ENCODE assay signal across 8 cellular contexts in the genomic region with DNA sequence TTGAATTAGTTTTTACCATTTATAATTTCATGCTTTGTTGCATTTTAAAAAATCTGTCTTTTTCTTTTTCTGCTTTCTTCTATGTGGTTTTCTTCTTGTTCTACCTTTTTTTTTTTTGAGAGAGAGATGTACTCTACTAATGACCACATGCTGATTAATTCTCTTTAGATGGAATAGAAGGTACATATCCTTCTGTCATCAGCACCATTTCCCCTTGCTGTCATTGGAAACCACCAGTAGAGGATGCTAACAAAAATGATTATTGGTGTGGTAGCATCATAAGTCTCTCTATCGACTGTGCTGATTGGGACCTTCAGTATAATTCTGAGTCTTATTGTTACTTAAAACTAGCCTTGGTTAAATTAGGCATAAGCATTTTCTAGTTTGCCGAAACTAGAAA. TPM values are rescaled to one million over a fixed set of nuclear protein-coding genes. Genes with fewer than 3 reads are reported as not detected.
DNase-seq lines count a peak whose midpoint lies in the region; ATAC-seq and TF ChIP-seq lines count a peak whose summit lies in the region.
"Had no signal": no experiment of that assay in that cellular context is flagged by ENCODE, and none has a peak within 500 bp of the region (broad histone marks: within the 10 kb centered on the region; RNA-seq: fewer than 3 reads in every experiment).

No MANE protein-coding gene starts in this region.

- CTCF ChIA-PET in activated CD8-positive, alpha-beta T cell treated with anti-CD3 and anti-CD28 coated beads for 36 hours (lab: Charles Lee): no interaction called here

- H3K36me3 Mint-ChIP-seq in activated CD8-positive, alpha-beta T cell treated with anti-CD3 and anti-CD28 coated beads for 36 hours (ENCODE audit: low read depth): peaks cover 10% of the 10 kb centered on the region
- peaks cover 0 to 10% of the 10 kb centered on the region in 2 donors for H3K36me3 Mint-ChIP-seq in naive B cell

- H3K27ac ChIP-seq in GM23248 (peak overlapping the region; percentile 62; the same call in 1 of the 2 replicates), stomach (peak overlapping the region in 1 of 5 donors; percentile 99)

- peak overlapping the region; percentile 92 for H3K4me3 ChIP-seq in GM23248
- no peak overlapping the region for H3K4me3 ChIP-seq in stomach

- peaks cover 52% of the 10 kb centered on the region for H3K4me1 ChIP-seq in GM23248 (ENCODE audit: insufficient read depth)
- peaks cover 7 to 49% (median 37%) of the 10 kb centered on the region in 4 donors for H3K4me1 ChIP-seq in stomach

- no peak overlapping the region for H3K27ac Mint-ChIP-seq in activated CD8-positive, alpha-beta T cell treated with anti-CD3 and anti-CD28 coated beads for 36 hours
- peak overlapping the region in 4 of 6 donors; percentile 20 to 98 (median 88) for H3K27ac Mint-ChIP-seq in naive B cell

- 4 to 6% methylated on average over 2 of the region's 2 CpGs for WGBS in GM23248 (ENCODE audit: low coverage in 1 of 2, low lambda C conversion rate in 2 of 2, missing lambda C conversion rate in 2 of 2), 2 experiments
- 49 to 73% (median 70%) methylated on average over 2 of the region's 2 CpGs for WGBS in stomach, 5 donors

- TF ChIP-seq CTCF in activated CD8-positive, alpha-beta T cell treated with anti-CD3 and anti-CD28 coated beads for 36 hours (IDR thresholded peaks at IDR 0.05): peak; percentile 36
- no peak for TF ChIP-seq CTCF in stomach (IDR thresholded peaks at IDR 0.05)

- in situ Hi-C loops in Caki2 (cut with HindIII; ENCODE audit: low pct_unique_long_range_greater_than_20kb, low sequenced_read_pairs) (no loop called here), GM23248 (cut with MboI) (no loop called here)

- H3K4me3 Mint-ChIP-seq in activated CD8-positive, alpha-beta T cell treated with anti-CD3 and anti-CD28 coated beads for 36 hours: peak overlapping the region; percentile 79
- peak overlapping the region in 4 of 8 donors; percentile 30 to 83 (median 72) for H3K4me3 Mint-ChIP-seq in naive B cell

- POLR2A ChIA-PET in activated CD8-positive, alpha-beta T cell treated with anti-CD3 and anti-CD28 coated beads for 36 hours (lab: Charles Lee): no interaction called here

- no peak for TF ChIP-seq POLR2A in stomach (IDR thresholded peaks at IDR 0.05)

- peaks cover 30% of the 10 kb centered on the region for H3F3A ChIP-seq in GM23248 (ENCODE audit: insufficient read depth)

- peaks cover 47% of the 10 kb centered on the region for H3K4me1 Mint-ChIP-seq in activated CD8-positive, alpha-beta T cell treated with anti-CD3 and anti-CD28 coated beads for 36 hours (ENCODE audit: low read depth)
- H3K4me1 Mint-ChIP-seq in naive B cell: peaks cover 27 to 42% (median 42%) of the 10 kb centered on the region in 3 donors

- H3K27me3 ChIP-seq in GM23248 (replicated peaks; ENCODE audit: insufficient read depth): no peaks in the 10 kb centered on the region
- peaks cover 0 to 26% (median 15%) of the 10 kb centered on the region in 3 donors for H3K27me3 ChIP-seq in stomach

- H3K79me2 ChIP-seq in GM23248 (ENCODE audit: insufficient read depth): peaks cover 87% of the 10 kb centered on the region

- ATAC-seq in activated CD8-positive, alpha-beta T cell treated with anti-CD3 and anti-CD28 coated beads for 36 hours: peak; percentile 14
- no peak for ATAC-seq in naive B cell (ENCODE audit: low read depth in 2 of 2)

- H4K20me1 ChIP-seq in GM23248 (ENCODE audit: insufficient read depth): peaks cover 4% of the 10 kb centered on the region; the same call in 1 of the 2 replicates

- H3K4me2 ChIP-seq in GM23248 (ENCODE audit: unreplicated experiment): peak overlapping the region; percentile 95

- DNase-seq in Caki2 (ENCODE audit: low read depth) (peak; percentile 13), GM23248 (peak; percentile 59), naive B cell (peak; percentile 4), stomach (no peak), cortex of kidney (lab: John Stamatoyannopoulos, UW) (no peak)
- peak; percentile 13 for DNase-seq in activated CD8-positive, alpha-beta T cell treated with anti-CD3 and anti-CD28 coated beads for 36 hours
- DNase-seq in stimulated activated CD4-positive, alpha-beta T cell treated with anti-CD3 and anti-CD28 coated beads, Interleukin-2, amount 100 ng/mL, for 24 hours: no peak
- DNase-seq: T1000 had no signal

- H3K9me3 Mint-ChIP-seq in activated CD8-positive, alpha-beta T cell treated with anti-CD3 and anti-CD28 coated beads for 36 hours: no peaks in the 10 kb centered on the region
- H3K9me3 Mint-ChIP-seq in naive B cell: no peaks in the 10 kb centered on the region

- no peaks in the 10 kb centered on the region for H3K9me3 ChIP-seq in GM23248 (ENCODE audit: low read depth)
- no peaks in the 10 kb centered on the region for H3K9me3 ChIP-seq in stomach

- H3K36me3 ChIP-seq in GM23248 (ENCODE audit: low read depth): no peaks in the 10 kb centered on the region
- no peaks in the 10 kb centered on the region for H3K36me3 ChIP-seq in stomach

- H3K27me3 Mint-ChIP-seq in activated CD8-positive, alpha-beta T cell treated with anti-CD3 and anti-CD28 coated beads for 36 hours: no peaks in the 10 kb centered on the region
- H3K27me3 Mint-ChIP-seq in naive B cell: no peaks in the 10 kb centered on the region

- no peak for TF ChIP-seq EP300 in stomach (IDR thresholded peaks at IDR 0.05)

- intact Hi-C loops in activated CD8-positive, alpha-beta T cell treated with anti-CD3 and anti-CD28 coated beads for 36 hours (cut with micrococcal nuclease): loop anchor here (10.0 kb wide), 1 partner anchor 432 kb away; no protein-coding TSS in a partner anchor
- intact Hi-C loops in stomach (cut with DNase I; ENCODE audit: low total_unique reads): no loop called here

- peak overlapping the region; percentile 82; the same call in 1 of the 2 replicates for H3K9ac ChIP-seq in GM23248

- no peak overlapping the region for H2AFZ ChIP-seq in GM23248

- no peaks in the 10 kb centered on the region for H3K9me2 ChIP-seq in GM23248 (ENCODE audit: insufficient read depth)

RNA-seq across cellular contexts. Expression of a gene that starts 3.6 kb away (rescaled TPM):
- total RNA-seq in Caki2 (2014; rRNA removed; shearing (Covaris generic); ENCODE audit: low replicate concordance): 10.3 and 20.4 TPM in 2 replicates
- total RNA-seq in GM23248 (2014; rRNA removed; shearing (Covaris generic)): 50.0 and 69.8 TPM in 2 replicates
- polyA plus RNA-seq in GM23248 (2016; fragmentation: Nextera tagmentation; extraction: Ambion mirVana) (62.0 and 65.8 TPM in 2 replicates), naive B cell (ENCODE audit: low read depth in 6 of 6) (10 to 100 TPM in 5 of 6 donors, 1 to 10 TPM in 1; 6.2 to 38.0 (median 25.9) TPM), stomach (10 to 100 TPM in 2 of 3 donors, 1 to 10 TPM in 1; 7.6 to 31.2 (median 30.9) TPM)
- 10 to 100 TPM; 28.4 to 29.7 TPM for total RNA-seq in activated CD8-positive, alpha-beta T cell treated with anti-CD3 and anti-CD28 coated beads for 36 hours
- 100 to 1,000 TPM in 2 of 5 donors, 10 to 100 TPM in 3; 17.1 to 187 (median 82.9) TPM for total RNA-seq in stomach

Comparison
In these comparisons a context has a peak if more than half of its experiments do, and no peak if none do; other contexts are left out.
1. DNase-seq: peak in Caki2 (single experiment), GM23248 (single experiment), activated CD8-positive, alpha-beta T cell treated with anti-CD3 and anti-CD28 coated beads for 36 hours (single experiment) and naive B cell (single experiment); none in stimulated activated CD4-positive, alpha-beta T cell treated with anti-CD3 and anti-CD28 coated beads, Interleukin-2, amount 100 ng/mL, for 24 hours (0 of 2), stomach (single experiment) and cortex of kidney (single experiment).